8 cellular contexts compared by ENCODE assay signal in genomic region chr2:130727286-130727924, GRCh38. TPM values are rescaled to one million over a fixed set of nuclear protein-coding genes. Genes with fewer than 3 reads are reported as not detected.
DNase-seq lines count a peak whose midpoint lies in the region; ATAC-seq, FAIRE-seq and TF ChIP-seq lines count a peak whose summit lies in the region.

No MANE protein-coding gene starts in this region.

- H3K36me3 ChIP-seq in BJ (ENCODE audit: control insufficient read depth, insufficient read depth, low read length): no peaks in the 10 kb centered on the region

- H3K4me3 ChIP-seq in BJ (ENCODE audit: low read depth, low read length): peak overlapping the region; percentile 62

- ATAC-seq in GM19351 (IDR thresholded peaks at IDR 0.05; ENCODE audit: unreplicated experiment) (peak; percentile 94), HG03469 (IDR thresholded peaks at IDR 0.05; ENCODE audit: unreplicated experiment) (peak; percentile 81), omental fat pad (ENCODE audit: low FRiP score) (peak; percentile 97)

- CTCF ChIA-PET in BJ (lab: Yijun Ruan, JAX): no interaction called here

- H3K27me3 ChIP-seq in BJ (ENCODE audit: control insufficient read depth, insufficient read depth, low read length): no peaks in the 10 kb centered on the region

- peak; percentile 7 for DNase-seq in BJ (ENCODE audit: low read depth)
- peak; percentile 5 for DNase-seq in RCC 7860 (ENCODE audit: low spot score)
- peak; percentile 82 for DNase-seq in activated gamma-delta T cell (lab: John Stamatoyannopoulos, UW)
- peak; percentile 63 for DNase-seq in germinal center (ENCODE audit: low spot score)
- DNase-seq in omental fat pad (ENCODE audit: low spot score): peak; percentile 75
- peak; percentile 73 for DNase-seq in superior temporal gyrus (ENCODE audit: extremely low spot score)

- FAIRE-seq in RCC 7860 (lab: Jason Lieb, UNC): no peak

- no peak for TF ChIP-seq CTCF in BJ (IDR thresholded peaks at IDR 0.05; ENCODE audit: insufficient read depth, low read depth, low read length)
- TF ChIP-seq CTCF in omental fat pad (IDR thresholded peaks at IDR 0.05): no peak

- POLR2A ChIA-PET in BJ (lab: Charles Lee): no interaction called here

RNA-seq across cellular contexts. Expression of gene GPR148, which starts 1.5 kb away (rescaled TPM):
- polyA plus RNA-seq in BJ (2011; rRNA removed): not detected in 2 replicates
- polyA minus RNA-seq in BJ (2011; rRNA and poly(A)+ RNA removed): not detected in 2 replicates
- total RNA-seq in omental fat pad: not detected

RNA-seq across cellular contexts. Expression of gene AMER3, which starts 27.9 kb away (rescaled TPM):
- polyA plus RNA-seq in BJ (2011; rRNA removed): not detected in 2 replicates
- not detected in 2 replicates for polyA minus RNA-seq in BJ (2011; rRNA and poly(A)+ RNA removed)
- not detected for total RNA-seq in omental fat pad

Comparison
In these comparisons a context has a peak if more than half of its experiments do, and no peak if none do; other contexts are left out.
1. Peak in every context shown above with its lines: DNase-seq, ATAC-seq and H3K4me3 ChIP-seq.
2. DNase-seq: peak in every context shown above with its lines; median percentile 82 in activated gamma-delta T cell; 75 in omental fat pad; 73 in superior temporal gyrus; 63 in germinal center; 7 in BJ; 5 in RCC 7860.